In genomic region chr11:2729841-2730240, GRCh38 we compare ENCODE assay signal across 28 cellular contexts.
"Had no signal": no experiment of that assay in that cellular context is flagged by ENCODE, and none has a peak within 500 bp of the region (broad histone marks: within the 10 kb centered on the region; RNA-seq: fewer than 3 reads in every experiment).

No MANE protein-coding gene starts in this region.

- H3K9ac ChIP-seq: parathyroid adenoma had no signal

- H3K9me3 ChIP-seq: esophagus muscularis mucosa, heart right ventricle, left lung, mucosa of descending colon, right atrium auricular region, testis, uterus had no signal

- ATAC-seq: activated CD4-positive, alpha-beta T cell treated with anti-CD3 and anti-CD28 coated beads for 36 hours; foreskin keratinocyte; left lung; mucosa of descending colon; natural killer cell treated with Interleukin-12 subunit alpha and Interleukin-12 subunit beta and Interleukin-15 and Interleukin-18, amount 100 ng/mL, for 72 hours had no signal

- H3K4me3 Mint-ChIP-seq: activated CD4-positive, alpha-beta T cell treated with anti-CD3 and anti-CD28 coated beads for 36 hours; activated naive CD8-positive, alpha-beta T cell; endodermal cell; natural killer cell treated with Interleukin-12 subunit alpha and Interleukin-12 subunit beta and Interleukin-15 and Interleukin-18, amount 100 ng/mL, for 72 hours; T-helper 2 cell treated with Interferon-gamma antibody and Interleukin-4, amounts not matched to agents 5 μg/mL and 100 μg/mL, for 36 hours had no signal

- H2AFZ ChIP-seq: parathyroid adenoma had no signal

- H3K27ac ChIP-seq: brain microvascular endothelial cell, esophagus muscularis mucosa, foreskin keratinocyte, heart right ventricle, left lung, parathyroid adenoma, right atrium auricular region, testis, uterus had no signal

- H3K4me1 Mint-ChIP-seq: activated CD4-positive, alpha-beta T cell treated with anti-CD3 and anti-CD28 coated beads for 36 hours had no signal

- H3K79me2 ChIP-seq: parathyroid adenoma had no signal

- H3K36me3 ChIP-seq: brain microvascular endothelial cell, esophagus muscularis mucosa, heart right ventricle, left lung, right atrium auricular region, uterus had no signal

- H3K4me3 ChIP-seq: esophagus muscularis mucosa, heart right ventricle, left lung, lung, mucosa of descending colon, right atrium auricular region, testis, uterus had no signal

- H3K27ac Mint-ChIP-seq: activated CD4-positive, alpha-beta T cell treated with anti-CD3 and anti-CD28 coated beads for 36 hours; activated naive CD8-positive, alpha-beta T cell; endodermal cell; natural killer cell treated with Interleukin-12 subunit alpha and Interleukin-12 subunit beta and Interleukin-15 and Interleukin-18, amount 100 ng/mL, for 72 hours; T-helper 2 cell treated with Interferon-gamma antibody and Interleukin-4, amounts not matched to agents 5 μg/mL and 100 μg/mL, for 36 hours had no signal

- DNase-seq: activated CD4-positive, alpha-beta T cell treated with anti-CD3 and anti-CD28 coated beads for 36 hours; activated CD4-positive, alpha-beta T cell treated with anti-CD3 and anti-CD28 coated beads, Interleukin-2, amount 50 U/mL, for 48 hours; activated CD4-positive, CD25-positive, alpha-beta regulatory T cell; activated CD8-positive, alpha-beta memory T cell treated with anti-CD3 and anti-CD28 coated beads for 24 hours; activated effector memory CD4-positive, alpha-beta T cell treated with Interleukin-2 at 50 U/mL for 16 hours; activated naive CD4-positive, alpha-beta T cell treated with Interleukin-2 at 50 U/mL for 16 hours; aorta; brain microvascular endothelial cell; endodermal cell; foreskin keratinocyte; heart right ventricle; kidney glomerular epithelial cell; left lung; mucosa of descending colon; stimulated activated CD4-positive, alpha-beta T cell treated with anti-CD3 and anti-CD28 coated beads, Interleukin-15, amount 100 ng/mL, for 24 hours; stimulated activated CD4-positive, alpha-beta T cell treated with anti-CD3 and anti-CD28 coated beads, Interleukin-2, amount 100 ng/mL, for 24 hours; stimulated activated naive CD4-positive, alpha-beta T cell; T-helper 1 cell; testis; trophoblast cell; uterus had no signal

- H3K36me3 Mint-ChIP-seq: activated naive CD8-positive, alpha-beta T cell; natural killer cell treated with Interleukin-12 subunit alpha and Interleukin-12 subunit beta and Interleukin-15 and Interleukin-18, amount 100 ng/mL, for 72 hours had no signal

- H3K27me3 Mint-ChIP-seq: activated CD4-positive, alpha-beta T cell treated with anti-CD3 and anti-CD28 coated beads for 36 hours; activated naive CD8-positive, alpha-beta T cell; natural killer cell treated with Interleukin-12 subunit alpha and Interleukin-12 subunit beta and Interleukin-15 and Interleukin-18, amount 100 ng/mL, for 72 hours had no signal

- H3K4me1 ChIP-seq: foreskin keratinocyte, left lung, parathyroid adenoma, uterus had no signal

- H3K9me3 Mint-ChIP-seq: endodermal cell; natural killer cell treated with Interleukin-12 subunit alpha and Interleukin-12 subunit beta and Interleukin-15 and Interleukin-18, amount 100 ng/mL, for 72 hours; T-helper 2 cell treated with Interferon-gamma antibody and Interleukin-4, amounts not matched to agents 5 μg/mL and 100 μg/mL, for 36 hours had no signal

- H3K27me3 ChIP-seq: esophagus muscularis mucosa, foreskin keratinocyte, heart right ventricle, left lung, right atrium auricular region, testis, uterus had no signal
